8 cellular contexts compared by ENCODE assay signal in genomic region chr3:47009225-47010049, GRCh38. TPM values are rescaled to one million over a fixed set of nuclear protein-coding genes. Genes with fewer than 3 reads are reported as not detected.
DNase-seq lines count a peak whose midpoint lies in the region; ATAC-seq lines count a peak whose summit lies in the region.

No MANE protein-coding gene starts in this region.

- peaks cover 48% of the 10 kb centered on the region for H3K36me3 ChIP-seq in effector memory CD4-positive, alpha-beta T cell (ENCODE audit: control insufficient read depth, insufficient read depth, low read length)

- peaks cover 38% of the 10 kb centered on the region for H3K4me1 Mint-ChIP-seq in activated CD8-positive, alpha-beta T cell treated with anti-CD3 and anti-CD28 coated beads, Interleukin-2, amount 10 ng/mL, durations not matched to agents 7 days and 5 days (ENCODE audit: low read depth)
- peaks cover 4% of the 10 kb centered on the region for H3K4me1 Mint-ChIP-seq in memory B cell

- H3K9me3 Mint-ChIP-seq in activated CD8-positive, alpha-beta T cell treated with anti-CD3 and anti-CD28 coated beads, Interleukin-2, amount 10 ng/mL, durations not matched to agents 7 days and 5 days (ENCODE audit: insufficient read depth), result no peaks in the 10 kb centered on the region
- H3K9me3 Mint-ChIP-seq in memory B cell, result no peaks in the 10 kb centered on the region

- H3K4me3 ChIP-seq in effector memory CD4-positive, alpha-beta T cell (ENCODE audit: insufficient read depth, low read depth, low read length, poor library complexity, severe bottlenecking), result peak overlapping the region; percentile 32

- CTCF ChIA-PET in activated CD8-positive, alpha-beta T cell treated with anti-CD3 and anti-CD28 coated beads, Interleukin-2, amount 10 ng/mL, durations not matched to agents 7 days and 5 days (lab: Charles Lee), result interaction anchor here (0.6 to 1.0 kb wide), 3 partner anchors 11 to 1220 kb away, joined by 3 to 5 read pairs (median 4); no protein-coding TSS in a partner anchor

- peak overlapping the region; percentile 51 for H3K27ac ChIP-seq in effector memory CD4-positive, alpha-beta T cell (ENCODE audit: insufficient read depth, low read length, poor library complexity, severe bottlenecking)

- DNase-seq in DMS153 treated with DMSO at 0.1 percent for 48 hours (lab: John Stamatoyannopoulos, UW; ENCODE audit: unreplicated experiment) (peak; percentile 50), NCI-H146 treated with DMSO at 0.1 percent for 48 hours (lab: John Stamatoyannopoulos, UW; ENCODE audit: unreplicated experiment) (peak; percentile 77), memory B cell (ENCODE audit: low spot score in 2 of 2) (peak; percentile 71 to 75), GF-D8 (lab: John Stamatoyannopoulos, UW) (no peak)
- DNase-seq in activated CD8-positive, alpha-beta T cell treated with anti-CD3 and anti-CD28 coated beads, Interleukin-2, amount 10 ng/mL, durations not matched to agents 7 days and 5 days, result peak; percentile 85
- peak; percentile 18 to 72 (median 56) for DNase-seq in effector memory CD4-positive, alpha-beta T cell
- peak; percentile 18 to 60 (median 38) for DNase-seq in stimulated activated CD4-positive, alpha-beta T cell treated with anti-CD3 and anti-CD28 coated beads, TNF-alpha, amount 100 ng/mL, for 48 hours (ENCODE audit: low read depth in 3 of 3)

- H3K4me1 ChIP-seq in effector memory CD4-positive, alpha-beta T cell (ENCODE audit: control insufficient read depth, insufficient read depth, low read length, poor library complexity, severe bottlenecking), result no peaks in the 10 kb centered on the region

- H3K4me3 Mint-ChIP-seq in activated CD8-positive, alpha-beta T cell treated with anti-CD3 and anti-CD28 coated beads, Interleukin-2, amount 10 ng/mL, durations not matched to agents 7 days and 5 days, result peak overlapping the region; percentile 57
- H3K4me3 Mint-ChIP-seq in memory B cell, result peak overlapping the region; percentile 81

- H3K27me3 ChIP-seq in effector memory CD4-positive, alpha-beta T cell (replicated peaks; ENCODE audit: control insufficient read depth, insufficient read depth, low read length, poor library complexity, severe bottlenecking), result no peaks in the 10 kb centered on the region

- H3K36me3 Mint-ChIP-seq in activated CD8-positive, alpha-beta T cell treated with anti-CD3 and anti-CD28 coated beads, Interleukin-2, amount 10 ng/mL, durations not matched to agents 7 days and 5 days (ENCODE audit: low read depth), result peaks cover 52% of the 10 kb centered on the region
- H3K36me3 Mint-ChIP-seq in memory B cell, result peaks cover 3% of the 10 kb centered on the region

- H3K27me3 Mint-ChIP-seq in activated CD8-positive, alpha-beta T cell treated with anti-CD3 and anti-CD28 coated beads, Interleukin-2, amount 10 ng/mL, durations not matched to agents 7 days and 5 days (ENCODE audit: low read depth), result no peaks in the 10 kb centered on the region
- no peaks in the 10 kb centered on the region for H3K27me3 Mint-ChIP-seq in memory B cell

- POLR2A ChIA-PET in activated CD8-positive, alpha-beta T cell treated with anti-CD3 and anti-CD28 coated beads, Interleukin-2, amount 10 ng/mL, durations not matched to agents 7 days and 5 days (lab: Charles Lee), result interaction anchor here (0.5 to 1.4 kb wide), 4 partner anchors 21 to 1896 kb away, joined by 3 to 4 read pairs (median 3); partner anchors contain the start of gene NBEAL2

- peak; percentile 61 for ATAC-seq in GM21786 (IDR thresholded peaks at IDR 0.05; ENCODE audit: unreplicated experiment)
- peak; percentile 89 for ATAC-seq in activated CD8-positive, alpha-beta T cell treated with anti-CD3 and anti-CD28 coated beads, Interleukin-2, amount 10 ng/mL, durations not matched to agents 7 days and 5 days
- ATAC-seq in memory B cell (ENCODE audit: low read depth), result peak; percentile 90

- peak overlapping the region; percentile 75 for H3K27ac Mint-ChIP-seq in activated CD8-positive, alpha-beta T cell treated with anti-CD3 and anti-CD28 coated beads, Interleukin-2, amount 10 ng/mL, durations not matched to agents 7 days and 5 days
- peak overlapping the region; percentile 89 for H3K27ac Mint-ChIP-seq in memory B cell

- no peaks in the 10 kb centered on the region for H3K9me3 ChIP-seq in effector memory CD4-positive, alpha-beta T cell (ENCODE audit: control insufficient read depth, low read length)

RNA-seq across cellular contexts. Expression of gene NBEAL2, which starts 30.0 kb away (rescaled TPM):
- 100 to 1,000 TPM; 206 to 212 TPM for total RNA-seq in activated CD8-positive, alpha-beta T cell treated with anti-CD3 and anti-CD28 coated beads, Interleukin-2, amount 10 ng/mL, durations not matched to agents 7 days and 5 days

RNA-seq across cellular contexts. Expression of gene CCDC12, which starts 32.9 kb away (rescaled TPM):
- 10 to 100 TPM; 59.4 to 62.2 TPM for total RNA-seq in activated CD8-positive, alpha-beta T cell treated with anti-CD3 and anti-CD28 coated beads, Interleukin-2, amount 10 ng/mL, durations not matched to agents 7 days and 5 days
